13 cellular contexts compared by ENCODE assay signal in genomic region chr1:184299796-184300195, GRCh38.
"Had no signal": no experiment of that assay in that cellular context is flagged by ENCODE, and none has a peak within 500 bp of the region (broad histone marks: within the 10 kb centered on the region; RNA-seq: fewer than 3 reads in every experiment).

No MANE protein-coding gene starts in this region.

- H3K9me3 ChIP-seq: esophagus squamous epithelium, upper lobe of right lung had no signal

- H3K27ac ChIP-seq: upper lobe of right lung, VCaP had no signal

- ATAC-seq: heart left ventricle; left lobe of liver; natural killer cell treated with Interleukin-12 subunit alpha and Interleukin-12 subunit beta and Interleukin-15 and Interleukin-18, amount 100 ng/mL, for 72 hours; upper lobe of right lung had no signal

- DNase-seq: activated CD4-positive, alpha-beta memory T cell treated with anti-CD3 and anti-CD28 coated beads for 36 hours; activated gamma-delta T cell; activated T-cell treated with anti-CD3 and anti-CD28 coated beads, Interleukin-2, amount 50 U/mL, for 48 hours; amygdala; esophagus squamous epithelium; foreskin melanocyte; stimulated activated CD4-positive, alpha-beta T cell treated with anti-CD3 and anti-CD28 coated beads, Interleukin-15, amount 100 ng/mL, for 24 hours; stimulated activated CD4-positive, alpha-beta T cell treated with anti-CD3 and anti-CD28 coated beads, Interleukin-4, amount 100 ng/mL, for 24 hours; upper lobe of right lung had no signal

- H3K36me3 ChIP-seq: esophagus squamous epithelium, heart left ventricle, upper lobe of right lung had no signal

- H3K27me3 ChIP-seq: heart left ventricle, upper lobe of right lung had no signal

- H3K4me3 ChIP-seq: esophagus squamous epithelium, heart left ventricle, upper lobe of right lung had no signal
